15 cellular contexts compared by ENCODE assay signal in genomic region chr21:46004168-46004861, GRCh38. TPM values are rescaled to one million over a fixed set of nuclear protein-coding genes. Genes with fewer than 3 reads are reported as not detected.
A peak's percentile ranks its signal among the peaks of the same experiment; 100 is the strongest.
DNase-seq lines count a peak whose midpoint lies in the region; ATAC-seq and TF ChIP-seq lines count a peak whose summit lies in the region.
"Had no signal": no experiment of that assay in that cellular context is flagged by ENCODE, and none has a peak within 500 bp of the region (broad histone marks: within the 10 kb centered on the region; RNA-seq: fewer than 3 reads in every experiment).

No MANE protein-coding gene starts in this region.

- TSS peak; percentile 89 for BruUV-seq in HCT116 (replicated peaks; lab: Mats Ljungman, UMichigan)

- DNase-seq in HCT116 (ENCODE audit: low read depth, low spot score) (no peak), right cardiac atrium (peak; percentile 17 to 65 (median 49)), sigmoid colon (peak; percentile 71), AG08396 (ENCODE audit: low spot score) (no peak), GM23338 (ENCODE audit: low spot score) (no peak), cerebellar nuclear complex (lab: John Stamatoyannopoulos, UW) (no peak)
- peak; percentile 1 for DNase-seq in activated CD8-positive, alpha-beta T cell treated with anti-CD3 and anti-CD28 coated beads for 36 hours
- DNase-seq: activated naive CD4-positive, alpha-beta T cell treated with Interleukin-2 at 50 U/mL for 16 hours; esophagus squamous epithelium; NCI-H1930; NCI-H526 treated with DMSO at 0.1 percent for 48 hours had no signal

- H3K27me3 Mint-ChIP-seq in activated CD8-positive, alpha-beta T cell treated with anti-CD3 and anti-CD28 coated beads for 36 hours, result no peaks in the 10 kb centered on the region
- peaks cover 3% of the 10 kb centered on the region for H3K27me3 Mint-ChIP-seq in GM23338 (ENCODE audit: insufficient read depth, low read depth, poor library complexity)

- H3K4me3 ChIP-seq in HCT116 (replicated peaks in 1 of 2; ENCODE audit: low read depth in 1 of 2, low read length in 2 of 2) (no peak overlapping the region), right cardiac atrium (ENCODE audit: low read length) (no peak overlapping the region), sigmoid colon (no peak overlapping the region), GM23338 (no peak overlapping the region)
- H3K4me3 ChIP-seq: BLaER1 treated with 17β-estradiol and CSF1 and Interleukin-3, amounts not matched to agents 10 nM and 100 nM; esophagus squamous epithelium; tibial nerve had no signal

- H3K9me3 Mint-ChIP-seq in activated CD8-positive, alpha-beta T cell treated with anti-CD3 and anti-CD28 coated beads for 36 hours, result peaks cover 3% of the 10 kb centered on the region
- peaks cover 16% of the 10 kb centered on the region for H3K9me3 Mint-ChIP-seq in GM23338

- H3K27me3 ChIP-seq in HCT116 (ENCODE audit: insufficient read depth, low read length) (no peaks in the 10 kb centered on the region), right cardiac atrium (ENCODE audit: control insufficient read depth, insufficient read depth) (no peaks in the 10 kb centered on the region), sigmoid colon (no peaks in the 10 kb centered on the region), GM23338 (ENCODE audit: insufficient read depth) (no peaks in the 10 kb centered on the region)
- H3K27me3 ChIP-seq: BLaER1 treated with 17β-estradiol and CSF1 and Interleukin-3, amounts not matched to agents 10 nM and 100 nM; esophagus squamous epithelium; neutrophil; tibial nerve had no signal

- H3K36me3 ChIP-seq in HCT116 (ENCODE audit: control insufficient read depth in 1 of 2, insufficient read depth in 2 of 2, low read length in 2 of 2), result no peaks in the 10 kb centered on the region; a peak in 1 of 4 replicates
- H3K36me3 ChIP-seq in sigmoid colon, result peaks cover 38 to 55% (median 44%) of the 10 kb centered on the region in 4 donors
- 0 out of 2 replicates have a peak, but pooled peaks cover 6% of the 10 kb centered on the region for H3K36me3 ChIP-seq in GM23338 (ENCODE audit: insufficient read depth)
- H3K36me3 ChIP-seq: BLaER1 treated with 17β-estradiol and CSF1 and Interleukin-3, amounts not matched to agents 10 nM and 100 nM; neutrophil had no signal

- H3K9me3 ChIP-seq in HCT116 (ENCODE audit: control insufficient read depth in 1 of 2, insufficient read depth in 1 of 2, low read depth in 1 of 2, low read length in 2 of 2) (no peaks in the 10 kb centered on the region), right cardiac atrium (ENCODE audit: control insufficient read depth, low read length) (no peaks in the 10 kb centered on the region), sigmoid colon (no peaks in the 10 kb centered on the region)
- H3K9me3 ChIP-seq: esophagus squamous epithelium, neutrophil, tibial nerve had no signal

- H4K20me1 ChIP-seq in HCT116 (ENCODE audit: insufficient read depth), result no peaks in the 10 kb centered on the region
- H4K20me1 ChIP-seq in GM23338 (replicated peaks; ENCODE audit: insufficient read depth), result no peaks in the 10 kb centered on the region; the same call in 1 of the 2 replicates
- H4K20me1 ChIP-seq: BLaER1 treated with 17β-estradiol and CSF1 and Interleukin-3, amounts not matched to agents 10 nM and 100 nM had no signal

- H3F3A ChIP-seq in GM23338 (replicated peaks; ENCODE audit: low read depth), result no peaks in the 10 kb centered on the region

- no peaks in the 10 kb centered on the region for H3K9me2 ChIP-seq in HCT116 (ENCODE audit: insufficient read depth)
- no peaks in the 10 kb centered on the region for H3K9me2 ChIP-seq in GM23338 (ENCODE audit: insufficient read depth)

- H2AFZ ChIP-seq in HCT116 (ENCODE audit: low read depth, low read length, poor library complexity, severe bottlenecking) (no peak overlapping the region), GM23338 (no peak overlapping the region)

- ATAC-seq in HCT116 (no peak), right cardiac atrium (peak in 1 of 2 donors; percentile 1), GM23338 (no peak)
- no peak for ATAC-seq in activated CD8-positive, alpha-beta T cell treated with anti-CD3 and anti-CD28 coated beads for 36 hours

- no peak overlapping the region for H3K4me3 Mint-ChIP-seq in activated CD8-positive, alpha-beta T cell treated with anti-CD3 and anti-CD28 coated beads for 36 hours
- H3K4me3 Mint-ChIP-seq in GM23338, result no peak overlapping the region; the same call in 2 of the 3 replicates

- H3K4me1 ChIP-seq in HCT116 (ENCODE audit: control insufficient read depth in 1 of 2, insufficient read depth in 2 of 2, low read length in 2 of 2) (peaks cover 2 to 9% of the 10 kb centered on the region in 2 experiments; a peak in 2 of 4 replicates), right cardiac atrium (ENCODE audit: control insufficient read depth, insufficient read depth, low read length) (no peaks in the 10 kb centered on the region), sigmoid colon (peaks cover 0 to 24% (median 9%) of the 10 kb centered on the region in 4 donors), GM23338 (ENCODE audit: insufficient read depth) (no peaks in the 10 kb centered on the region)
- H3K4me1 ChIP-seq: BLaER1 treated with 17β-estradiol and CSF1 and Interleukin-3, amounts not matched to agents 10 nM and 100 nM; esophagus squamous epithelium; tibial nerve had no signal

- TF ChIP-seq RAD21 in HCT116 (IDR thresholded peaks at IDR 0.05; ENCODE audit: low read depth), result no peak

- CTCF ChIA-PET in HCT116 (lab: Charles Lee), result no interaction called here
- CTCF ChIA-PET in activated CD8-positive, alpha-beta T cell treated with anti-CD3 and anti-CD28 coated beads for 36 hours (lab: Charles Lee), result no interaction called here

- RAD21 ChIA-PET in HCT116 (lab: Charles Lee; ENCODE audit: low non-redundant PET in 1 of 2, low total read pairs in 2 of 2, uncharacterized antibody in 2 of 2, unreplicated experiment in 2 of 2), result no interaction called here

- no peaks in the 10 kb centered on the region for H3K36me3 Mint-ChIP-seq in activated CD8-positive, alpha-beta T cell treated with anti-CD3 and anti-CD28 coated beads for 36 hours (ENCODE audit: low read depth)
- peaks cover 14% of the 10 kb centered on the region for H3K36me3 Mint-ChIP-seq in GM23338 (ENCODE audit: low read depth)

- H3K79me2 ChIP-seq in HCT116 (ENCODE audit: insufficient read depth, low read length), result no peaks in the 10 kb centered on the region
- H3K79me2 ChIP-seq in GM23338 (replicated peaks; ENCODE audit: insufficient read depth), result no peaks in the 10 kb centered on the region

- H3K27ac ChIP-seq in HCT116 (ENCODE audit: low read depth, low read length) (no peak overlapping the region), right cardiac atrium (ENCODE audit: low read length) (no peak overlapping the region), sigmoid colon (peak overlapping the region; percentile 27 to 86 (median 74)), GM23338 (ENCODE audit: low read depth) (no peak overlapping the region)
- H3K27ac ChIP-seq: BLaER1 treated with 17β-estradiol and CSF1 and Interleukin-3, amounts not matched to agents 10 nM and 100 nM; esophagus squamous epithelium; neutrophil; tibial nerve; VCaP had no signal

- H3K4me2 ChIP-seq in HCT116 (ENCODE audit: low read length) (no peak overlapping the region), GM23338 (no peak overlapping the region)
- H3K4me2 ChIP-seq: BLaER1 treated with 17β-estradiol and CSF1 and Interleukin-3, amounts not matched to agents 10 nM and 100 nM had no signal

- TF ChIP-seq POLR2A in HCT116 (IDR thresholded peaks at IDR 0.05; ENCODE audit: borderline replicate concordance, extremely low read depth, insufficient read depth, insufficient read length) (no peak), sigmoid colon (IDR thresholded peaks at IDR 0.05) (no peak)

- no peak overlapping the region for H3K27ac Mint-ChIP-seq in activated CD8-positive, alpha-beta T cell treated with anti-CD3 and anti-CD28 coated beads for 36 hours
- no peak overlapping the region for H3K27ac Mint-ChIP-seq in GM23338

- TF ChIP-seq EP300 in sigmoid colon (IDR thresholded peaks at IDR 0.05), result no peak

- POLR2A ChIA-PET in HCT116 (lab: Charles Lee), result no interaction called here
- POLR2A ChIA-PET in activated CD8-positive, alpha-beta T cell treated with anti-CD3 and anti-CD28 coated beads for 36 hours (lab: Charles Lee), result no interaction called here

- no peak for TF ChIP-seq CTCF in HCT116 (IDR thresholded peaks at IDR 0.05 in 2 of 3, conservative IDR thresholded peaks at IDR 0.05 in 1 of 3; ENCODE audit: borderline replicate concordance in 1 of 3, insufficient read depth in 1 of 3, low read depth in 2 of 3, low read length in 2 of 3)
- TF ChIP-seq CTCF in activated CD8-positive, alpha-beta T cell treated with anti-CD3 and anti-CD28 coated beads for 36 hours (IDR thresholded peaks at IDR 0.05), result no peak
- TF ChIP-seq CTCF in sigmoid colon (IDR thresholded peaks at IDR 0.05), result no peak
- no peak for TF ChIP-seq CTCF in GM23338 (conservative IDR thresholded peaks at IDR 0.05; ENCODE audit: low read depth in 2 of 2)

- no peaks in the 10 kb centered on the region for H3K4me1 Mint-ChIP-seq in activated CD8-positive, alpha-beta T cell treated with anti-CD3 and anti-CD28 coated beads for 36 hours (ENCODE audit: low read depth)
- H3K4me1 Mint-ChIP-seq in GM23338, result no peaks in the 10 kb centered on the region

- H3K9ac ChIP-seq in HCT116 (ENCODE audit: low read length), result no peak overlapping the region
- H3K9ac ChIP-seq: BLaER1 treated with 17β-estradiol and CSF1 and Interleukin-3, amounts not matched to agents 10 nM and 100 nM had no signal

- WGBS in right cardiac atrium, result 74% methylated on average over 24 of the region's 24 CpGs
- WGBS in sigmoid colon, 2 donors, result 79 to 83% methylated on average over 24 of the region's 24 CpGs

- intact Hi-C loops in HCT116 (cut with micrococcal nuclease), result no loop called here
- intact Hi-C loops in activated CD8-positive, alpha-beta T cell treated with anti-CD3 and anti-CD28 coated beads for 36 hours (cut with micrococcal nuclease), result no loop called here
- intact Hi-C loops in right cardiac atrium (cut with DNase I), result loop anchor here in 1 of 4 donors (10.0 kb wide), 1 partner anchor 110 kb away; no protein-coding TSS in a partner anchor
- intact Hi-C loops in sigmoid colon (cut with DNase I), result no loop called here

TF ChIP-seq in HCT116, 20 proteins besides CTCF, POLR2A, EP300 and RAD21 (continues in another document):
- TF ChIP-seq CEBPB (IDR thresholded peaks at IDR 0.05; ENCODE audit: low read depth), result no peak
- TF ChIP-seq EZH2phosphoT487 (IDR thresholded peaks at IDR 0.05; ENCODE audit: borderline replicate concordance), result no peak

TF ChIP-seq in GM23338, 12 proteins besides CTCF, POLR2A, EP300 and RAD21 (continues in another document):
- TF ChIP-seq ZNF331 (CRISPR knock-in tag; IDR thresholded peaks at IDR 0.05; ENCODE audit: low read depth) (no peak), ZNF114 (CRISPR knock-in tag; IDR thresholded peaks at IDR 0.05) (no peak)

RNA-seq across cellular contexts. Expression of gene COL6A1, which starts 22.7 kb away (rescaled TPM):
- total RNA-seq in HCT116 (2021; ENCODE audit: unreplicated experiment) (87.5 TPM), right cardiac atrium (100 to 1,000 TPM; 112 to 192 (median 171) TPM), sigmoid colon (1,000 to 10,000 TPM in 2 of 4 donors, 100 to 1,000 TPM in 2; 622 to 1,755 (median 1,184) TPM)
- 96.4 and 117 TPM in 2 replicates for polyA plus RNA-seq in HCT116 (2012)
- 1 to 10 TPM; 4.1 to 5.2 TPM for total RNA-seq in activated CD8-positive, alpha-beta T cell treated with anti-CD3 and anti-CD28 coated beads for 36 hours
- polyA plus RNA-seq in right cardiac atrium (165 TPM), sigmoid colon (100 to 1,000 TPM in 1 of 3 donors, 10 to 100 TPM in 2; 14.3 to 131 (median 28.2) TPM), GM23338 (2016; fragmentation: Nextera tagmentation; extraction: Ambion mirVana) (76.0 and 84.5 TPM in 2 replicates)
- total RNA-seq in GM23338 (2014; rRNA removed; shearing (Covaris generic)), result 151 and 180 TPM in 2 replicates

Comparison
In these comparisons a context has a peak if more than half of its experiments do, and no peak if none do; other contexts are left out.
1. DNase-seq: peak in activated CD8-positive, alpha-beta T cell treated with anti-CD3 and anti-CD28 coated beads for 36 hours (single experiment), right cardiac atrium (3 of 3) and sigmoid colon (single experiment); none in HCT116 (single experiment), AG08396 (single experiment), GM23338 (single experiment) and cerebellar nuclear complex (0 of 2).
2. H3K27ac ChIP-seq: peak in sigmoid colon (4 of 4); none in HCT116 (single experiment), right cardiac atrium (single experiment) and GM23338 (single experiment).
3. RNA of gene COL6A1, which starts 22.7 kb away (total RNA-seq): 622 to 1,755 TPM in sigmoid colon, 112 to 192 TPM in right cardiac atrium, 151 to 180 TPM in GM23338 and 87.5 TPM in HCT116 (single experiment); 4.1 to 5.2 TPM in activated CD8-positive, alpha-beta T cell treated with anti-CD3 and anti-CD28 coated beads for 36 hours; every median in the first group is over 10 times any median in the second.